9 cellular contexts compared by ENCODE assay signal in the genomic region with DNA sequence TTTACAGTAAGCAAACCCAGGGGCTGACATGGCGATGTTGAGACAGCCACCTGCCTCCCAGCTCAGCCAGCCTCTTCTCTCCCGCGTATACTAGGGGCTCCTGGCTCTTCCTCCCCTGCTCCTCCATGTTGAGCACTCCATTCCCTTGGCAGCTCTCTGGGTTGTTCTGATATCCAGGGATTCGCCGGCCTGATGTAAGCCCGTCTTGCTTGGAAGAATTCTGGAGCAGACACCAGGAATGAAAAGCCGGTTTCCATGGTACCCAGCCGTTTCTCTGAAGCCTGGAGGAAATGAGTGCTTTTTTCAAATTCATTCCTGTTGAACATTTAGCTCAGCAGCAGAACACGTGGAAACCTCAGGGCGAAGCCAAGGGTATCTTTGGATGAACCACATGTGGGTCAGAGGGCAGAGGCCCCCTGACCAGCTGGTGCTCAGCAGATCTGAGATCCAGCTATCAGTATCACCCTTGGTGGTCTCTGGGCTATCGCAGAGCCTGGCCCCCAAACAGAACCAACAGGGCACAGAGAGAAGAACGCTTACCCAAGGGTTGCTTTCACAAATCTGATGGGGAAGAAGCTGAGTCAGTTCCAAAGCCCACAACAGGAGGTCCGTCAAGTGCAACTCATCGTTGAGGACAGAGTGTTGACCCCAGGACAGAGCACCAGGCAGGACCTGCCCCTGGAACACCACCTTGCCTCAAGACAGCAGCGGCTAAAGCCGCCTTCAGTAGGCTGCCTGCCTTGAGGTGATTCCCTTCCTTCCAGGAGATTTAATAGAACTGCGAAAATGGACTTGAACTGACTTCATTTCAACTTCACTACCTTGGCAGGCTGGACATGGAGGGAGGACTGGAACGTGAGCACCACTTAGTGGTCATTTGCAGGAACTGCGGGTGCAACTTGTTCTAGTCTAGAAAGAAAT.
DNase-seq lines count a peak whose midpoint lies in the region; ATAC-seq and TF ChIP-seq lines count a peak whose summit lies in the region.
"Had no signal": no experiment of that assay in that cellular context is flagged by ENCODE, and none has a peak within 500 bp of the region (broad histone marks: within the 10 kb centered on the region; RNA-seq: fewer than 3 reads in every experiment).

No MANE protein-coding gene starts in this region.

- no peak for TF ChIP-seq POLR2A in heart left ventricle (IDR thresholded peaks at IDR 0.05)

- H3K27me3 ChIP-seq in Panc1 (ENCODE audit: control insufficient read depth, insufficient read depth, low read length) (peaks cover 20% of the 10 kb centered on the region), heart left ventricle (peaks cover 0 to 26% (median 0%) of the 10 kb centered on the region in 9 donors)

- no peaks in the 10 kb centered on the region for H3K9me3 Mint-ChIP-seq in activated naive CD4-positive, alpha-beta T cell treated with anti-CD3 and anti-CD28 coated beads for 36 hours

- TF ChIP-seq CTCF in Panc1 (IDR thresholded peaks at IDR 0.05), result peak; percentile 96
- TF ChIP-seq CTCF in heart left ventricle (IDR thresholded peaks at IDR 0.05), result peak in 11 of 12 donors; percentile 96 to 99 (median 98)

- WGBS in heart left ventricle, 4 donors, result 45 to 51% (median 50%) methylated on average over 18 to 19 of the region's 19 CpGs

- ATAC-seq in GM18498 (IDR thresholded peaks at IDR 0.05; ENCODE audit: unreplicated experiment) (peak; percentile 46), Panc1 (peak; percentile 85), heart left ventricle (peak in 3 of 4 donors; percentile 75 to 84 (median 81)), GM21737 (IDR thresholded peaks at IDR 0.05; ENCODE audit: unreplicated experiment) (no peak)

- H3K4me3 ChIP-seq in Panc1 (ENCODE audit: low read depth in 2 of 2, low read length in 2 of 2) (no peak overlapping the region), heart left ventricle (no peak overlapping the region)
- H3K4me3 ChIP-seq: skin epidermis had no signal

- H3K36me3 ChIP-seq in Panc1 (ENCODE audit: control insufficient read depth, insufficient read depth, low read length) (no peaks in the 10 kb centered on the region), heart left ventricle (no peaks in the 10 kb centered on the region)

- DNase-seq in AG08395 (ENCODE audit: low spot score) (peak; percentile 66), LoVo (ENCODE audit: low spot score) (peak; percentile 76), Panc1 (ENCODE audit: low read depth, low spot score) (peak; percentile 73), heart left ventricle (peak in 4 of 5 donors; percentile 37 to 57 (median 44)), posterior cingulate gyrus (peak; percentile 52 to 95 (median 71))
- DNase-seq in activated naive CD4-positive, alpha-beta T cell treated with anti-CD3 and anti-CD28 coated beads for 36 hours, result peak; percentile 63

- no peaks in the 10 kb centered on the region for H3K9me3 ChIP-seq in Panc1 (ENCODE audit: control insufficient read depth, insufficient read depth, low read depth, low read length)
- H3K9me3 ChIP-seq in heart left ventricle, result no peaks in the 10 kb centered on the region

- intact Hi-C loops in Panc1 (cut with micrococcal nuclease; ENCODE audit: unreplicated experiment), result loop anchor here (1.0 to 10.0 kb wide), 3 partner anchors 34 to 757 kb away; no protein-coding TSS in a partner anchor
- intact Hi-C loops in activated naive CD4-positive, alpha-beta T cell treated with anti-CD3 and anti-CD28 coated beads for 36 hours (cut with micrococcal nuclease), result loop anchor here (1.0 to 5.0 kb wide), 4 partner anchors 34 to 1249 kb away; no protein-coding TSS in a partner anchor
- intact Hi-C loops in heart left ventricle (cut with DNase I), result loop anchor here (1.0 to 10.0 kb wide), 18 partner anchors 33 to 1030 kb away; no protein-coding TSS in a partner anchor
- intact Hi-C loops in posterior cingulate gyrus (cut with DNase I), result loop anchor here (1.0 to 10.0 kb wide), 3 partner anchors 456 to 1030 kb away; no protein-coding TSS in a partner anchor

- H3K27ac ChIP-seq in Panc1 (ENCODE audit: low read length) (no peak overlapping the region), heart left ventricle (no peak overlapping the region)
- H3K27ac ChIP-seq: skin epidermis had no signal

- no peaks in the 10 kb centered on the region for H3K4me1 Mint-ChIP-seq in activated naive CD4-positive, alpha-beta T cell treated with anti-CD3 and anti-CD28 coated beads for 36 hours (ENCODE audit: low read depth)

- POLR2A ChIA-PET in Panc1 (lab: Charles Lee), result no interaction called here

- no peaks in the 10 kb centered on the region for H3K4me1 ChIP-seq in Panc1 (ENCODE audit: control insufficient read depth, insufficient read depth, low read length)
- H3K4me1 ChIP-seq in heart left ventricle, result peaks cover 0 to 9% (median 1%) of the 10 kb centered on the region in 12 donors

- H3K27me3 Mint-ChIP-seq in activated naive CD4-positive, alpha-beta T cell treated with anti-CD3 and anti-CD28 coated beads for 36 hours (ENCODE audit: low read depth), result peaks cover 11% of the 10 kb centered on the region

- CTCF ChIA-PET in Panc1 (lab: Charles Lee), result interaction anchor here (1.7 kb wide), 1 partner anchor 33 kb away, joined by 8 read pairs; no protein-coding TSS in a partner anchor
- CTCF ChIA-PET in activated naive CD4-positive, alpha-beta T cell treated with anti-CD3 and anti-CD28 coated beads for 36 hours (lab: Charles Lee), result interaction anchor here (0.8 to 5.0 kb wide), 7 partner anchors 14 to 456 kb away, joined by 3 to 36 read pairs (median 4); no protein-coding TSS in a partner anchor

- H3K4me3 Mint-ChIP-seq in activated naive CD4-positive, alpha-beta T cell treated with anti-CD3 and anti-CD28 coated beads for 36 hours, result no peak overlapping the region

- no peaks in the 10 kb centered on the region for H3K36me3 Mint-ChIP-seq in activated naive CD4-positive, alpha-beta T cell treated with anti-CD3 and anti-CD28 coated beads for 36 hours (ENCODE audit: low read depth)

- in situ Hi-C loops in Panc1 (cut with HindIII; ENCODE audit: low pct_unique_long_range_greater_than_20kb, low sequenced_read_pairs), result no loop called here

- H3K27ac Mint-ChIP-seq in activated naive CD4-positive, alpha-beta T cell treated with anti-CD3 and anti-CD28 coated beads for 36 hours, result no peak overlapping the region

- no TSS peak for BruUV-seq in Panc1 (replicated peaks; lab: Mats Ljungman, UMichigan)
